1 cellular context compared by ENCODE assay signal in the genomic region with DNA sequence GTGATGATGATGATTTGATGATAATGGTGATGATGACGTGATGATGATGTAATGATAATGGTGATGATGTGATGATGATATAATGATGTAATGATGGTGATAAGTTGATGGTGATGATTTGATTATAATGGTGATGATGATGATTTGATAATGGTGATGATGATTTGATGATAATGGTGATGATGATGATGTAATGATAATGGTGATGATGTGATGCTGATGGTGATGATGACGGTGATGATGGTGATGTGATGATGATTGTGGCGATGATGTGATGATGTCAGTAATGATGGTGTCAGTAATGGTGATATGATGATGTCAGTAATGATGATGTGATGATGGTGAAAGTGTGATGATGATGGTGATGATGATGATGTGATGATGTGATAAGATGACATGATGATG.
TF ChIP-seq lines count a peak whose summit lies in the region.

No MANE protein-coding gene starts in this region.

TF ChIP-seq in HepG2, 621 proteins besides CTCF, POLR2A, EP300 and RAD21 (continued from another document):
- TF ChIP-seq MNT (IDR thresholded peaks at IDR 0.05) = 0 out of 2 replicates have a peak, but pooled peaks have one; percentile 2
- peak; percentile 57 for TF ChIP-seq PHB2 (IDR thresholded peaks at IDR 0.05; ENCODE audit: partially characterized antibody)
- TF ChIP-seq, protein P1, sequence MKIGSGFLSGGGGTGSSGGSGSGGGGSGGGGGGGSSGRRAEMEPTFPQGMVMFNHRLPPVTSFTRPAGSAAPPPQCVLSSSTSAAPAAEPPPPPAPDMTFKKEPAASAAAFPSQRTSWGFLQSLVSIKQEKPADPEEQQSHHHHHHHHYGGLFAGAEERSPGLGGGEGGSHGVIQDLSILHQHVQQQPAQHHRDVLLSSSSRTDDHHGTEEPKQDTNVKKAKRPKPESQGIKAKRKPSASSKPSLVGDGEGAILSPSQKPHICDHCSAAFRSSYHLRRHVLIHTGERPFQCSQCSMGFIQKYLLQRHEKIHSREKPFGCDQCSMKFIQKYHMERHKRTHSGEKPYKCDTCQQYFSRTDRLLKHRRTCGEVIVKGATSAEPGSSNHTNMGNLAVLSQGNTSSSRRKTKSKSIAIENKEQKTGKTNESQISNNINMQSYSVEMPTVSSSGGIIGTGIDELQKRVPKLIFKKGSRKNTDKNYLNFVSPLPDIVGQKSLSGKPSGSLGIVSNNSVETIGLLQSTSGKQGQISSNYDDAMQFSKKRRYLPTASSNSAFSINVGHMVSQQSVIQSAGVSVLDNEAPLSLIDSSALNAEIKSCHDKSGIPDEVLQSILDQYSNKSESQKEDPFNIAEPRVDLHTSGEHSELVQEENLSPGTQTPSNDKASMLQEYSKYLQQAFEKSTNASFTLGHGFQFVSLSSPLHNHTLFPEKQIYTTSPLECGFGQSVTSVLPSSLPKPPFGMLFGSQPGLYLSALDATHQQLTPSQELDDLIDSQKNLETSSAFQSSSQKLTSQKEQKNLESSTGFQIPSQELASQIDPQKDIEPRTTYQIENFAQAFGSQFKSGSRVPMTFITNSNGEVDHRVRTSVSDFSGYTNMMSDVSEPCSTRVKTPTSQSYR (CRISPR knock-in tag; IDR thresholded peaks at IDR 0.05; ENCODE audit: borderline replicate concordance) = no peak
- TF ChIP-seq ZBTB44 (CRISPR knock-in tag; IDR thresholded peaks at IDR 0.05) = no peak
- TF ChIP-seq ATF3 (CRISPR knock-in tag; IDR thresholded peaks at IDR 0.05) = no peak
- 0 out of 2 replicates have a peak, but pooled peaks have one; percentile 1 for TF ChIP-seq CEBPB (IDR thresholded peaks at IDR 0.05; ENCODE audit: borderline replicate concordance, low read depth, low read length)
- TF ChIP-seq ATF7 (IDR thresholded peaks at IDR 0.05) = peak; percentile 100
- no peak for TF ChIP-seq ATF7 (CRISPR knock-in tag; IDR thresholded peaks at IDR 0.05)
- TF ChIP-seq AHR (CRISPR knock-in tag; IDR thresholded peaks at IDR 0.05) = no peak
- no peak for TF ChIP-seq MED13 (CRISPR knock-in tag; IDR thresholded peaks at IDR 0.05)
- no peak for TF ChIP-seq KDM5B (CRISPR knock-in tag; IDR thresholded peaks at IDR 0.05; ENCODE audit: borderline replicate concordance)
- TF ChIP-seq CREB1 (IDR thresholded peaks at IDR 0.05) = peak; percentile 99
- no peak for TF ChIP-seq CREB1 (CRISPR knock-in tag; IDR thresholded peaks at IDR 0.05)
